ENCODE assay signal across 8 cellular contexts in genomic region chr12:110501722-110502448, GRCh38. TPM values are rescaled to one million over a fixed set of nuclear protein-coding genes. Genes with fewer than 3 reads are reported as not detected.
DNase-seq lines count a peak whose midpoint lies in the region; ATAC-seq, FAIRE-seq and TF ChIP-seq lines count a peak whose summit lies in the region.

TSS of gene RAD9B (plus strand) at chr12:110502331. CDS start at chr12:110502338, 7 bp downstream.
TSS of gene VPS29 (minus strand) at chr12:110502111. CDS start at chr12:110502051, 60 bp downstream.

- H3K9me3 ChIP-seq in kidney (ENCODE audit: control insufficient read depth in 1 of 2, low read length in 2 of 2): no peaks in the 10 kb centered on the region

- DNase-seq in Ammon's horn (ENCODE audit: low spot score) (peak; percentile 97), NCI-H460 (ENCODE audit: extremely low read depth, low read depth) (peak; percentile 98), cerebellum (ENCODE audit: low spot score) (peak; percentile 93), kidney (peak; percentile 99)
- DNase-seq in activated CD4-positive, alpha-beta T cell treated with anti-CD3 and anti-CD28 coated beads for 1 hour: peak; percentile 98
- DNase-seq in stimulated activated CD4-positive, alpha-beta T cell treated with anti-CD3 and anti-CD28 coated beads, Interleukin-15, amount 100 ng/mL, for 1 hour (ENCODE audit: low read depth in 1 of 2, low spot score in 1 of 2): peak; percentile 95 to 97

- H3K27ac ChIP-seq in kidney (ENCODE audit: low read depth in 2 of 2, low read length in 2 of 2): peak within 1 kb of the TSS; percentile 89

- TF ChIP-seq CTCF in kidney (IDR thresholded peaks at IDR 0.05; ENCODE audit: borderline replicate concordance, extremely low read depth, insufficient read depth): no peak

- TF ChIP-seq POLR2A in GM19193 (IDR thresholded peaks at IDR 0.05; ENCODE audit: extremely low read depth, insufficient read depth, insufficient read length): peak; percentile 97

- H3K4me3 ChIP-seq in kidney (ENCODE audit: low read length in 2 of 2): peak within 1 kb of the TSS; percentile 97 to 99

- ATAC-seq in HG03432 (IDR thresholded peaks at IDR 0.05; ENCODE audit: unreplicated experiment): peak; percentile 96

- peak; percentile 69 for FAIRE-seq in kidney (lab: Jason Lieb, UNC)

- H3K9ac ChIP-seq in kidney (ENCODE audit: low read length in 2 of 2): peak within 1 kb of the TSS; percentile 74 to 99

- H3K4me1 ChIP-seq in kidney (ENCODE audit: control insufficient read depth in 1 of 2, insufficient read depth in 1 of 2, low read depth in 1 of 2, low read length in 2 of 2): peaks cover 2 to 13% of the 10 kb centered on the region in 2 donors

- intact Hi-C loops in kidney (cut with DNase I): no loop called here

- H3K36me3 ChIP-seq in kidney (ENCODE audit: control insufficient read depth in 1 of 2, insufficient read depth in 2 of 2, low read length in 2 of 2): no peaks in the 10 kb centered on the region

RNA-seq across cellular contexts. Expression of gene RAD9B, which starts in this region (rescaled TPM):
- total RNA-seq in NCI-H460 (2014; rRNA removed; shearing (Covaris generic)): 0.12 and 0.43 TPM in 2 replicates
- 0.75 TPM in 1 of 2 replicates, not detected in the other for polyA plus RNA-seq in NCI-H460 (2014; cell fraction: nucleus; rRNA removed)
- total RNA-seq in cerebellum (0.91 TPM), kidney (1.0 TPM)
- polyA plus RNA-seq in kidney (ENCODE audit: insufficient read depth, low read depth, low replicate concordance): 0.17 TPM

RNA-seq across cellular contexts. Expression of gene VPS29, which starts in this region (rescaled TPM):
- 74.1 and 87.8 TPM in 2 replicates for total RNA-seq in NCI-H460 (2014; rRNA removed; shearing (Covaris generic))
- polyA plus RNA-seq in NCI-H460 (2014; cell fraction: nucleus; rRNA removed): 212 and 247 TPM in 2 replicates
- total RNA-seq in cerebellum: 93.6 TPM
- 108 TPM for total RNA-seq in kidney
- polyA plus RNA-seq in kidney (ENCODE audit: insufficient read depth, low read depth, low replicate concordance): 153 TPM

Comparison
In these comparisons a context has a peak if more than half of its experiments do, and no peak if none do; other contexts are left out.
1. Peak in every context shown above with its lines: DNase-seq, ATAC-seq, H3K4me3 ChIP-seq and H3K27ac ChIP-seq.